10 cellular contexts compared by ENCODE assay signal in the genomic region with DNA sequence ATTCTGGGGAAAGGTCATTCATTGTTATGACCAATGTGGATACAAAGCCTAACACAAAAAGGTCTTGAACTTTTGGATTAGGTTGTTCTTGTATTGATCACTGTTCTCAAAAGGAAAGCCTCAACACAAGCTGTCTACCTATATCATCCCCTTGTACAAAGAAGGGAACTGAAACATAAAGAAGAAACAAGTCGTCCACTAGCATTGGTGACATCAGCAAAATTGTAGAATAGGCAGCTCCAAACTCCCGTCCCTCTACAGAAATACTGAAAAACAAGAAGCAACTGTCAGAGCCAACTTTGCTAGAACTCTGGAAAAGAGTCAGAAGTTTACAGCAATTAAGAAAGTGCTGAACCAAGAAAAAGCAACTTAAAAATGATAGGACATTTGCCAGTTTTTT. TPM values are rescaled to one million over a fixed set of nuclear protein-coding genes. Genes with fewer than 3 reads are reported as not detected.
A peak's percentile ranks its signal among the peaks of the same experiment; 100 is the strongest.
DNase-seq lines count a peak whose midpoint lies in the region; ATAC-seq and TF ChIP-seq lines count a peak whose summit lies in the region.
"Had no signal": no experiment of that assay in that cellular context is flagged by ENCODE, and none has a peak within 500 bp of the region (broad histone marks: within the 10 kb centered on the region; RNA-seq: fewer than 3 reads in every experiment).

No MANE protein-coding gene starts in this region.

- H3K4me3 ChIP-seq in endodermal cell (ENCODE audit: low read length): no peak overlapping the region

- no peak for DNase-seq in stimulated activated naive B cell treated with anti-CD40 and anti-IgM and Interleukin-4, amounts not matched to agents 10 μg/mL and 1 μg/mL and 100 μg/mL, for 72 hours
- no peak for DNase-seq in GM19240 (ENCODE audit: insufficient read length, low spot score)
- no peak for DNase-seq in KG1 (lab: John Stamatoyannopoulos, UW)
- no peak for DNase-seq in endodermal cell
- DNase-seq: activated T-cell treated with anti-CD3 and anti-CD28 coated beads, Interleukin-2, amount 50 U/mL, for 1 hour; COR-L47; Karpas-422 had no signal

- no peak overlapping the region for H3K4me3 Mint-ChIP-seq in stimulated activated naive B cell treated with anti-CD40 and anti-IgM and Interleukin-4, amounts not matched to agents 10 μg/mL and 1 μg/mL and 100 μg/mL, for 72 hours
- no peak overlapping the region for H3K4me3 Mint-ChIP-seq in endodermal cell

- H3K27me3 ChIP-seq in endodermal cell (ENCODE audit: control insufficient read depth, insufficient read depth, low read length, poor library complexity, severe bottlenecking): no peaks in the 10 kb centered on the region

- H3K27ac Mint-ChIP-seq in stimulated activated naive B cell treated with anti-CD40 and anti-IgM and Interleukin-4, amounts not matched to agents 10 μg/mL and 1 μg/mL and 100 μg/mL, for 72 hours: no peak overlapping the region
- no peak overlapping the region for H3K27ac Mint-ChIP-seq in endodermal cell

- WGBS in endodermal cell (ENCODE audit: insufficient coverage in 1 of 2, insufficient read length in 1 of 2), 2 experiments: 67 to 82% methylated on average over 1 to 2 of the region's 2 CpGs

- no peak overlapping the region for H3K27ac ChIP-seq in endodermal cell (ENCODE audit: low read depth, low read length)

- no peaks in the 10 kb centered on the region for H3K27me3 Mint-ChIP-seq in stimulated activated naive B cell treated with anti-CD40 and anti-IgM and Interleukin-4, amounts not matched to agents 10 μg/mL and 1 μg/mL and 100 μg/mL, for 72 hours
- H3K27me3 Mint-ChIP-seq in endodermal cell (ENCODE audit: insufficient read depth): no peaks in the 10 kb centered on the region

- TF ChIP-seq CTCF in endodermal cell (conservative IDR thresholded peaks at IDR 0.05): no peak

- H3K4me1 ChIP-seq in endodermal cell (ENCODE audit: control insufficient read depth, insufficient read depth, low read length): no peaks in the 10 kb centered on the region

- no peak overlapping the region for H3K9ac ChIP-seq in endodermal cell (ENCODE audit: extremely low read depth, low read length, poor library complexity, severe bottlenecking)

- peaks cover 7% of the 10 kb centered on the region for H3K9me3 ChIP-seq in endodermal cell (ENCODE audit: control insufficient read depth, low read length)

- peaks cover 8% of the 10 kb centered on the region in 2 donors for H3K9me3 Mint-ChIP-seq in stimulated activated naive B cell treated with anti-CD40 and anti-IgM and Interleukin-4, amounts not matched to agents 10 μg/mL and 1 μg/mL and 100 μg/mL, for 72 hours
- H3K9me3 Mint-ChIP-seq in endodermal cell: peaks cover 5% of the 10 kb centered on the region

- H3K36me3 ChIP-seq in endodermal cell (ENCODE audit: control insufficient read depth, insufficient read depth, low read length): no peaks in the 10 kb centered on the region

- peak; percentile 82 for ATAC-seq in GM18870 (IDR thresholded peaks at IDR 0.05; ENCODE audit: unreplicated experiment)
- ATAC-seq in GM21786 (IDR thresholded peaks at IDR 0.05; ENCODE audit: unreplicated experiment): peak; percentile 92
- peak; percentile 71 for ATAC-seq in HG03460 (IDR thresholded peaks at IDR 0.05; ENCODE audit: unreplicated experiment)
- peak; percentile 23 to 38 for ATAC-seq in stimulated activated naive B cell treated with anti-CD40 and anti-IgM and Interleukin-4, amounts not matched to agents 10 μg/mL and 1 μg/mL and 100 μg/mL, for 72 hours (replicated peaks)

- no peaks in the 10 kb centered on the region for H3K4me1 Mint-ChIP-seq in stimulated activated naive B cell treated with anti-CD40 and anti-IgM and Interleukin-4, amounts not matched to agents 10 μg/mL and 1 μg/mL and 100 μg/mL, for 72 hours
- peaks cover 4% of the 10 kb centered on the region for H3K4me1 Mint-ChIP-seq in endodermal cell

- no peaks in the 10 kb centered on the region for H3K36me3 Mint-ChIP-seq in stimulated activated naive B cell treated with anti-CD40 and anti-IgM and Interleukin-4, amounts not matched to agents 10 μg/mL and 1 μg/mL and 100 μg/mL, for 72 hours
- no peaks in the 10 kb centered on the region for H3K36me3 Mint-ChIP-seq in endodermal cell (ENCODE audit: low read depth)

RNA-seq across cellular contexts. Expression of a gene that starts 7.5 kb away (rescaled TPM):
- total RNA-seq in endodermal cell: under 1 TPM; 0.20 to 0.29 TPM
- polyA plus RNA-seq in endodermal cell (2013, experiment 1 of 2): not detected
- not detected for polyA plus RNA-seq in endodermal cell (2013, experiment 2 of 2)

Comparison
In these comparisons a context has a peak if more than half of its experiments do, and no peak if none do; other contexts are left out.
1. ATAC-seq: peak in every context shown above with its lines; median percentile 92 in GM21786; 82 in GM18870; 71 in HG03460; 30 in stimulated activated naive B cell treated with anti-CD40 and anti-IgM and Interleukin-4, amounts not matched to agents 10 μg/mL and 1 μg/mL and 100 μg/mL, for 72 hours.